ENCODE assay signal across 16 cellular contexts in the genomic region with DNA sequence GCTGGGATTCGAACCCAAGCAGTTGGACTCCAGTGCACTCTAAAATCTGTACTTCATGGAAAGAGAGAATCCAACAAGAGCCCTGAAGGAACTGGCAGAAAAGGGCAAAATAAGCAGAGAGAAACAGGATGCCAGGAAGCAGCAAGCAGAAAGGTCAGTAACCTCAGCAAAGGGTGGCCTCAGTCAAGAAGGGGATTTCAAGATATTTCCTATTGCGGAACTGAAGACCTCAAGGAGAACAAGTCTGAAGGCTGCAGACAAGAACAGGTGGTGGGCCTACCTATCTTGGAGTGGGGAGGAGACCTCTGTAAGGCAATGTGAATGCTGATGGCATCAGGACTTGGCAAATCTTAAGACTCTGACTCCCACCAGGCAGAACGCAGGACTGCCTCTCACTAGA. TPM values are rescaled to one million over a fixed set of nuclear protein-coding genes. Genes with fewer than 3 reads are reported as not detected.
DNase-seq lines count a peak whose midpoint lies in the region; ATAC-seq and TF ChIP-seq lines count a peak whose summit lies in the region.
"Had no signal": no experiment of that assay in that cellular context is flagged by ENCODE, and none has a peak within 500 bp of the region (broad histone marks: within the 10 kb centered on the region; RNA-seq: fewer than 3 reads in every experiment).

No MANE protein-coding gene starts in this region.

- no peaks in the 10 kb centered on the region for H3K27me3 ChIP-seq in colonic mucosa
- H3K27me3 ChIP-seq in CD4-positive, alpha-beta memory T cell (ENCODE audit: insufficient read depth, low read length): no peaks in the 10 kb centered on the region
- H3K27me3 ChIP-seq in osteoblast (ENCODE audit: insufficient read depth, low read length): no peaks in the 10 kb centered on the region

- peaks cover 4% of the 10 kb centered on the region for H3K27me3 Mint-ChIP-seq in endothelial cell (ENCODE audit: unreplicated experiment)
- no peaks in the 10 kb centered on the region for H3K27me3 Mint-ChIP-seq in CD4-positive, alpha-beta memory T cell
- H3K27me3 Mint-ChIP-seq: activated B cell treated with CpG ODN at 0.5 μM for 24 hours; activated naive CD8-positive, alpha-beta T cell treated with anti-CD3 and anti-CD28 coated beads for 36 hours; natural killer cell treated with Interleukin-12 subunit alpha and Interleukin-12 subunit beta and Interleukin-15 and Interleukin-18, amount 100 ng/mL, for 72 hours had no signal

- ATAC-seq in GM18517 (IDR thresholded peaks at IDR 0.05; ENCODE audit: unreplicated experiment) (peak; percentile 40), GM21576 (IDR thresholded peaks at IDR 0.05; ENCODE audit: unreplicated experiment) (peak; percentile 31), HG03095 (IDR thresholded peaks at IDR 0.05; ENCODE audit: unreplicated experiment) (peak; percentile 45)

- intact Hi-C loops in cardiac septum (cut with DNase I) (no loop called here), colonic mucosa (cut with DNase I) (loop anchor here (5.0 kb wide), 1 partner anchor 79 kb away; no protein-coding TSS in a partner anchor)
- intact Hi-C loops in CD4-positive, alpha-beta memory T cell (cut with micrococcal nuclease): loop anchor here (10.0 kb wide), 1 partner anchor 81 kb away; no protein-coding TSS in a partner anchor

- no peak overlapping the region for H3K9ac ChIP-seq in colonic mucosa (ENCODE audit: low read depth in 2 of 2, low read length in 2 of 2)

- DNase-seq in endothelial cell (ENCODE audit: low spot score) (no peak), cardiac septum (ENCODE audit: low spot score) (no peak), colonic mucosa (no peak), osteoblast (ENCODE audit: insufficient read length, low spot score, missing footprints) (no peak)
- no peak for DNase-seq in CD4-positive, alpha-beta memory T cell
- DNase-seq: cortex of kidney had no signal

- no peaks in the 10 kb centered on the region for H3K9me3 ChIP-seq in colonic mucosa
- no peaks in the 10 kb centered on the region for H3K9me3 ChIP-seq in CD4-positive, alpha-beta memory T cell (ENCODE audit: control insufficient read depth in 1 of 2, low read length in 2 of 2)
- H3K9me3 ChIP-seq in osteoblast (ENCODE audit: low read depth, low read length): no peaks in the 10 kb centered on the region
- H3K9me3 ChIP-seq: prostate gland had no signal

- peak overlapping the region; percentile 6 for H3K27ac Mint-ChIP-seq in endothelial cell (ENCODE audit: unreplicated experiment)
- no peak overlapping the region for H3K27ac Mint-ChIP-seq in CD4-positive, alpha-beta memory T cell
- H3K27ac Mint-ChIP-seq: activated B cell treated with CpG ODN at 0.5 μM for 24 hours; activated CD8-positive, alpha-beta T cell treated with anti-CD3 and anti-CD28 coated beads, Interleukin-2, amount 10 ng/mL, durations not matched to agents 7 days and 5 days; activated naive CD8-positive, alpha-beta T cell treated with anti-CD3 and anti-CD28 coated beads for 36 hours; CD8-positive, alpha-beta T cell had no signal

- H3K4me1 ChIP-seq in colonic mucosa (no peaks in the 10 kb centered on the region), osteoblast (ENCODE audit: insufficient read depth, low read length) (peaks cover 12% of the 10 kb centered on the region)
- H3K4me1 ChIP-seq in CD4-positive, alpha-beta memory T cell (ENCODE audit: insufficient read depth, low read length): no peaks in the 10 kb centered on the region
- H3K4me1 ChIP-seq: prostate gland had no signal

- H3K4me3 ChIP-seq in colonic mucosa (no peak overlapping the region), osteoblast (ENCODE audit: insufficient read depth, low read length) (no peak overlapping the region)
- H3K4me3 ChIP-seq in CD4-positive, alpha-beta memory T cell (ENCODE audit: low read length in 2 of 2): no peak overlapping the region
- H3K4me3 ChIP-seq: prostate gland had no signal

- no peak overlapping the region for H3K4me3 Mint-ChIP-seq in endothelial cell (ENCODE audit: unreplicated experiment)
- H3K4me3 Mint-ChIP-seq in CD4-positive, alpha-beta memory T cell: no peak overlapping the region
- H3K4me3 Mint-ChIP-seq: activated B cell treated with CpG ODN at 0.5 μM for 24 hours; activated CD8-positive, alpha-beta T cell treated with anti-CD3 and anti-CD28 coated beads, Interleukin-2, amount 10 ng/mL, durations not matched to agents 7 days and 5 days; activated naive CD8-positive, alpha-beta T cell treated with anti-CD3 and anti-CD28 coated beads for 36 hours; CD8-positive, alpha-beta T cell had no signal

- H3K4me1 Mint-ChIP-seq in endothelial cell (ENCODE audit: unreplicated experiment): peaks cover 13% of the 10 kb centered on the region
- H3K4me1 Mint-ChIP-seq in CD4-positive, alpha-beta memory T cell: peaks cover 5 to 10% (median 7%) of the 10 kb centered on the region in 4 donors

- H3K4me2 ChIP-seq in osteoblast (ENCODE audit: insufficient read depth, low read length): no peak overlapping the region

- no peaks in the 10 kb centered on the region for H3K36me3 ChIP-seq in colonic mucosa
- H3K36me3 ChIP-seq in CD4-positive, alpha-beta memory T cell (ENCODE audit: insufficient read depth, low read length): peaks cover 9% of the 10 kb centered on the region
- H3K36me3 ChIP-seq in osteoblast (ENCODE audit: insufficient read depth, low read length): no peaks in the 10 kb centered on the region
- H3K36me3 ChIP-seq: prostate gland had no signal

- TF ChIP-seq CTCF in endothelial cell (IDR thresholded peaks at IDR 0.05; ENCODE audit: unreplicated experiment): no peak
- TF ChIP-seq CTCF in colonic mucosa (IDR thresholded peaks at IDR 0.05): no peak
- TF ChIP-seq CTCF in osteoblast (IDR thresholded peaks at IDR 0.05; ENCODE audit: extremely low read depth, low read depth, low read length): no peak

- POLR2A ChIA-PET in CD4-positive, alpha-beta memory T cell (lab: Charles Lee; ENCODE audit: partially characterized antibody): interaction anchor here (1.2 to 1.5 kb wide), 3 partner anchors 10 to 81 kb away, joined by 3 to 7 read pairs (median 4); a partner anchor contains a TSS

- CTCF ChIA-PET in CD4-positive, alpha-beta memory T cell (lab: Charles Lee; ENCODE audit: partially characterized antibody): interaction anchor here (0.6 to 5.6 kb wide), 31 partner anchors 10 to 707 kb away, joined by 3 to 68 read pairs (median 5); a partner anchor contains a TSS

- H3K27ac ChIP-seq in colonic mucosa (no peak overlapping the region), osteoblast (ENCODE audit: low read depth, low read length) (no peak overlapping the region)
- H3K27ac ChIP-seq in CD4-positive, alpha-beta memory T cell (ENCODE audit: low read depth, low read length): no peak overlapping the region
- H3K27ac ChIP-seq: prostate gland had no signal

- H4K20me1 ChIP-seq in osteoblast (ENCODE audit: insufficient read depth, low read length): no peaks in the 10 kb centered on the region

- H3K9me3 Mint-ChIP-seq in endothelial cell (ENCODE audit: unreplicated experiment): no peaks in the 10 kb centered on the region
- H3K9me3 Mint-ChIP-seq in CD4-positive, alpha-beta memory T cell: no peaks in the 10 kb centered on the region
- H3K9me3 Mint-ChIP-seq: activated B cell treated with CpG ODN at 0.5 μM for 24 hours; activated naive CD8-positive, alpha-beta T cell treated with anti-CD3 and anti-CD28 coated beads for 36 hours; brain; CD8-positive, alpha-beta T cell; natural killer cell treated with Interleukin-12 subunit alpha and Interleukin-12 subunit beta and Interleukin-15 and Interleukin-18, amount 100 ng/mL, for 72 hours had no signal

- H3K36me3 Mint-ChIP-seq in endothelial cell (ENCODE audit: low read depth, unreplicated experiment): peaks cover 7% of the 10 kb centered on the region
- H3K36me3 Mint-ChIP-seq in CD4-positive, alpha-beta memory T cell: peaks cover 16 to 34% of the 10 kb centered on the region in 2 donors
- H3K36me3 Mint-ChIP-seq: natural killer cell treated with Interleukin-12 subunit alpha and Interleukin-12 subunit beta and Interleukin-15 and Interleukin-18, amount 100 ng/mL, for 72 hours had no signal

- H2AFZ ChIP-seq in osteoblast (ENCODE audit: low read length): no peak overlapping the region

- H3K79me2 ChIP-seq in osteoblast (ENCODE audit: insufficient read depth, low read length): no peaks in the 10 kb centered on the region

RNA-seq across cellular contexts. Expression of a gene that starts 20.1 kb away (rescaled TPM):
- 26.1 TPM for total RNA-seq in endothelial cell (ENCODE audit: unreplicated experiment)
- total RNA-seq in cardiac septum: 0.32 TPM
- 1 to 10 TPM; 8.5 to 9.4 TPM for total RNA-seq in colonic mucosa
- 1 to 10 TPM; 7.4 TPM for total RNA-seq in CD4-positive, alpha-beta memory T cell
- polyA plus RNA-seq in CD4-positive, alpha-beta memory T cell: 1 to 10 TPM in 1 of 2 donors, under 1 TPM in 1; 0.11 to 2.1 TPM
- total RNA-seq in osteoblast: 1.1 and 1.8 TPM in 2 replicates

RNA-seq across cellular contexts. Expression of a gene that starts 48.2 kb away (rescaled TPM):
- total RNA-seq in endothelial cell (ENCODE audit: unreplicated experiment) (8.4 TPM), cardiac septum (1.8 TPM), colonic mucosa (10 to 100 TPM; 15.9 to 22.5 TPM), osteoblast (9.7 and 10.1 TPM in 2 replicates)
- total RNA-seq in CD4-positive, alpha-beta memory T cell: 10 to 100 TPM; 16.8 to 20.6 TPM
- polyA plus RNA-seq in CD4-positive, alpha-beta memory T cell: 10 to 100 TPM; 30.7 to 36.6 TPM

RNA-seq across cellular contexts. Expression of a gene that starts 48.3 kb away (rescaled TPM):
- total RNA-seq in endothelial cell (ENCODE audit: unreplicated experiment) (3.2 TPM), cardiac septum (0.22 TPM), colonic mucosa (under 1 TPM; 0.15 to 0.21 TPM), osteoblast (0.36 and 0.88 TPM in 2 replicates)
- total RNA-seq in CD4-positive, alpha-beta memory T cell: 1 to 10 TPM; 3.6 to 5.1 TPM
- 1 to 10 TPM; 2.0 to 2.4 TPM for polyA plus RNA-seq in CD4-positive, alpha-beta memory T cell
- total RNA-seq: CD8-positive, alpha-beta T cell had no signal
